In genomic region chr1:197393105-197393504, GRCh38 we compare ENCODE assay signal across 19 cellular contexts.
"Had no signal": no experiment of that assay in that cellular context is flagged by ENCODE, and none has a peak within 500 bp of the region (broad histone marks: within the 10 kb centered on the region; RNA-seq: fewer than 3 reads in every experiment).

No MANE protein-coding gene starts in this region.

- H3K36me3 Mint-ChIP-seq: activated naive CD8-positive, alpha-beta T cell treated with anti-CD3 and anti-CD28 coated beads for 36 hours; brain; natural killer cell had no signal

- H3K9me3 Mint-ChIP-seq: activated naive CD8-positive, alpha-beta T cell treated with anti-CD3 and anti-CD28 coated beads for 36 hours; brain; natural killer cell; stimulated activated naive CD8-positive, alpha-beta T cell treated with anti-CD3 and anti-CD28 coated beads, Interleukin-15, Interleukin-2, amounts not matched to agents 100 ng/mL and 50 ng/mL, for 24 hours had no signal

- H3K27me3 Mint-ChIP-seq: activated naive CD8-positive, alpha-beta T cell treated with anti-CD3 and anti-CD28 coated beads for 36 hours; brain; stimulated activated naive CD8-positive, alpha-beta T cell treated with anti-CD3 and anti-CD28 coated beads, Interleukin-15, Interleukin-2, amounts not matched to agents 100 ng/mL and 50 ng/mL, for 24 hours had no signal

- H3K4me3 Mint-ChIP-seq: activated naive CD8-positive, alpha-beta T cell treated with anti-CD3 and anti-CD28 coated beads for 36 hours; brain; natural killer cell; stimulated activated naive CD8-positive, alpha-beta T cell treated with anti-CD3 and anti-CD28 coated beads, Interleukin-15, Interleukin-2, amounts not matched to agents 100 ng/mL and 50 ng/mL, for 24 hours had no signal

- H3K9me3 ChIP-seq: colonic mucosa, gastrocnemius medialis, pancreas, right lobe of liver, vagina had no signal

- H3K4me1 Mint-ChIP-seq: brain had no signal

- DNase-seq: activated CD4-positive, alpha-beta T cell treated with anti-CD3 and anti-CD28 coated beads for 1 hour; activated naive CD8-positive, alpha-beta T cell treated with anti-CD3 and anti-CD28 coated beads for 36 hours; activated T-cell treated with anti-CD3 and anti-CD28 coated beads for 4 hours; caudate nucleus; colonic mucosa; gastrocnemius medialis; head of caudate nucleus; kidney; natural killer cell; pancreas; right lobe of liver; small intestine; stimulated activated CD4-positive, alpha-beta T cell treated with anti-CD3 and anti-CD28 coated beads, Interleukin-15, amount 100 ng/mL, for 24 hours; stimulated activated CD4-positive, alpha-beta T cell treated with anti-CD3 and anti-CD28 coated beads, Interleukin-2, amount 100 ng/mL, for 48 hours; trophoblast cell had no signal

- H3K27ac ChIP-seq: colonic mucosa, gastrocnemius medialis, pancreas, right lobe of liver, vagina had no signal

- ATAC-seq: gastrocnemius medialis, left lobe of liver, natural killer cell, right lobe of liver had no signal

- H3K27ac Mint-ChIP-seq: activated naive CD8-positive, alpha-beta T cell treated with anti-CD3 and anti-CD28 coated beads for 36 hours; brain; natural killer cell; stimulated activated naive CD8-positive, alpha-beta T cell treated with anti-CD3 and anti-CD28 coated beads, Interleukin-15, Interleukin-2, amounts not matched to agents 100 ng/mL and 50 ng/mL, for 24 hours had no signal

- H3K4me3 ChIP-seq: colonic mucosa, gastrocnemius medialis, pancreas, right lobe of liver, vagina had no signal
